Comparison of ENCODE assay signal across 13 cellular contexts in genomic region chr19:37980419-37980975, GRCh38.
DNase-seq lines count a peak whose midpoint lies in the region; ATAC-seq, FAIRE-seq and TF ChIP-seq lines count a peak whose summit lies in the region.
"Had no signal": no experiment of that assay in that cellular context is flagged by ENCODE, and none has a peak within 500 bp of the region (broad histone marks: within the 10 kb centered on the region; RNA-seq: fewer than 3 reads in every experiment).

No MANE protein-coding gene starts in this region.

- no peaks in the 10 kb centered on the region for H3K9me3 Mint-ChIP-seq in activated B cell treated with CpG ODN at 0.5 μM for 24 hours
- H3K9me3 Mint-ChIP-seq: effector memory CD8-positive, alpha-beta T cell; naive thymus-derived CD8-positive, alpha-beta T cell had no signal

- DNase-seq in GM19239 (ENCODE audit: insufficient read length, low spot score): no peak
- no peak for DNase-seq in activated B cell treated with CpG ODN at 0.5 μM for 24 hours
- no peak for DNase-seq in lower lobe of right lung
- peak; percentile 33 for DNase-seq in superior temporal gyrus (ENCODE audit: extremely low spot score)
- no peak for DNase-seq in RPMI8226
- DNase-seq: adrenal gland; effector memory CD8-positive, alpha-beta T cell; naive thymus-derived CD8-positive, alpha-beta T cell; NCI-H1436 treated with DMSO at 0.1 percent for 48 hours; stimulated activated CD4-positive, alpha-beta T cell treated with anti-CD3 and anti-CD28 coated beads, Interleukin-2, amount 100 ng/mL, for 24 hours had no signal

- no peaks in the 10 kb centered on the region for H3K36me3 ChIP-seq in lower lobe of right lung
- H3K36me3 ChIP-seq: adrenal gland had no signal

- POLR2A ChIA-PET in activated B cell treated with CpG ODN at 0.5 μM for 24 hours (lab: Charles Lee): interaction anchor here (0.6 to 6.7 kb wide), 8 partner anchors 18 to 73 kb away, joined by 3 to 106 read pairs (median 6); no protein-coding TSS in a partner anchor

- ATAC-seq in activated B cell treated with CpG ODN at 0.5 μM for 24 hours (ENCODE audit: low read depth): no peak
- peak; percentile 72 to 79 for ATAC-seq in lower lobe of right lung
- no peak for ATAC-seq in GM19463 (IDR thresholded peaks at IDR 0.05; ENCODE audit: unreplicated experiment)
- no peak for ATAC-seq in GM21390 (IDR thresholded peaks at IDR 0.05; ENCODE audit: unreplicated experiment)
- ATAC-seq in GM21515 (IDR thresholded peaks at IDR 0.05; ENCODE audit: unreplicated experiment): no peak
- ATAC-seq: effector memory CD8-positive, alpha-beta T cell; naive thymus-derived CD8-positive, alpha-beta T cell had no signal

- CTCF ChIA-PET in activated B cell treated with CpG ODN at 0.5 μM for 24 hours (lab: Charles Lee): interaction anchor here (2.2 kb wide), 1 partner anchor 78 kb away, joined by 5 read pairs; no protein-coding TSS in a partner anchor

- no peaks in the 10 kb centered on the region for H3K27me3 ChIP-seq in lower lobe of right lung (ENCODE audit: low read depth)
- H3K27me3 ChIP-seq: adrenal gland had no signal

- peak; percentile 71 for FAIRE-seq in GM19239 (lab: Jason Lieb, UNC)

- no peaks in the 10 kb centered on the region for H3K9me3 ChIP-seq in lower lobe of right lung
- H3K9me3 ChIP-seq: adrenal gland had no signal

- H3K27ac Mint-ChIP-seq in activated B cell treated with CpG ODN at 0.5 μM for 24 hours: peak overlapping the region; percentile 90
- H3K27ac Mint-ChIP-seq: effector memory CD8-positive, alpha-beta T cell had no signal

- peak overlapping the region; percentile 60 for H3K4me3 Mint-ChIP-seq in activated B cell treated with CpG ODN at 0.5 μM for 24 hours
- H3K4me3 Mint-ChIP-seq: effector memory CD8-positive, alpha-beta T cell had no signal

- H3K36me3 Mint-ChIP-seq in activated B cell treated with CpG ODN at 0.5 μM for 24 hours (ENCODE audit: low read depth): peaks cover 18% of the 10 kb centered on the region

- TF ChIP-seq CTCF in activated B cell treated with CpG ODN at 0.5 μM for 24 hours (IDR thresholded peaks at IDR 0.05) (no peak), lower lobe of right lung (IDR thresholded peaks at IDR 0.05) (no peak)

- H3K4me1 Mint-ChIP-seq in activated B cell treated with CpG ODN at 0.5 μM for 24 hours: peaks cover 94% of the 10 kb centered on the region

- no peak overlapping the region for H3K4me3 ChIP-seq in lower lobe of right lung
- H3K4me3 ChIP-seq: adrenal gland had no signal

- H3K27me3 Mint-ChIP-seq in activated B cell treated with CpG ODN at 0.5 μM for 24 hours: no peaks in the 10 kb centered on the region
- H3K27me3 Mint-ChIP-seq: effector memory CD8-positive, alpha-beta T cell; naive thymus-derived CD8-positive, alpha-beta T cell had no signal

- intact Hi-C loops in activated B cell treated with CpG ODN at 0.5 μM for 24 hours (cut with micrococcal nuclease): no loop called here
- intact Hi-C loops in lower lobe of right lung (cut with DNase I): no loop called here

- H3K4me1 ChIP-seq in lower lobe of right lung: peaks cover 34% of the 10 kb centered on the region
- H3K4me1 ChIP-seq: adrenal gland had no signal

- H3K27ac ChIP-seq in lower lobe of right lung: peak overlapping the region; percentile 63
- H3K27ac ChIP-seq: adrenal gland had no signal

Comparison
In these comparisons a context has a peak if more than half of its experiments do, and no peak if none do; other contexts are left out.
1. ATAC-seq: peak in lower lobe of right lung (2 of 2); none in activated B cell treated with CpG ODN at 0.5 μM for 24 hours (single experiment), GM19463 (single experiment), GM21390 (single experiment) and GM21515 (single experiment).